6 cellular contexts compared by ENCODE assay signal in the genomic region with DNA sequence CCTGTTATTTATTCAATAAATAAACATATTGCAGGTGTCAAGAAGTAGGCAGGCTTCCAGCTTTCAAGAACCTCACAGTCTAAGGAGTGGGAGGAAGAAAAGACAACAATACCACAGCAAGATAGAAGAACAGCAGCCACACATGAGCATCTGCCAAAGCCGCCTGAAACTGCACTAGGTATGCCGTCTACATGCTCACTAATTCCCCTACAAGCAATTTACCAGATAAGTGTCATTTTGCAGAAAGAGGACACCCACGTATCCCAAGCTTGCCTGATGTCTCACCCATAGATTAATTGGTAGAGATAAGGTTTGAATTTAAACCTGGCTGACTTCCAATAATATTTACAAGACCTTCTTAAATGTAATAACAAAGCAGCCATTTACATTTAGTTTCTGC.
"Had no signal": no experiment of that assay in that cellular context is flagged by ENCODE, and none has a peak within 500 bp of the region (broad histone marks: within the 10 kb centered on the region; RNA-seq: fewer than 3 reads in every experiment).

No MANE protein-coding gene starts in this region.

- H3K4me3 ChIP-seq: GM23338 had no signal

- H3K4me1 Mint-ChIP-seq: GM23338, H9, IgD-negative memory B cell had no signal

- H3K4me3 Mint-ChIP-seq: GM23338, H9, IgD-negative memory B cell had no signal

- H3K27ac ChIP-seq: HL-60 had no signal

- H3K27ac Mint-ChIP-seq: GM23338, H9, IgD-negative memory B cell had no signal

- ATAC-seq: GM23338, HepG2 had no signal

- DNase-seq: H9, HCEC 1CT had no signal

- H3K36me3 Mint-ChIP-seq: IgD-negative memory B cell had no signal
